In genomic region chr6:41367700-41368099, GRCh38 we compare ENCODE assay signal across 1 cellular context.
TF ChIP-seq lines count a peak whose summit lies in the region.

No MANE protein-coding gene starts in this region.

TF ChIP-seq in HepG2, 621 proteins besides CTCF, POLR2A, EP300 and RAD21 (continued from another document):
- TF ChIP-seq, protein P1, sequence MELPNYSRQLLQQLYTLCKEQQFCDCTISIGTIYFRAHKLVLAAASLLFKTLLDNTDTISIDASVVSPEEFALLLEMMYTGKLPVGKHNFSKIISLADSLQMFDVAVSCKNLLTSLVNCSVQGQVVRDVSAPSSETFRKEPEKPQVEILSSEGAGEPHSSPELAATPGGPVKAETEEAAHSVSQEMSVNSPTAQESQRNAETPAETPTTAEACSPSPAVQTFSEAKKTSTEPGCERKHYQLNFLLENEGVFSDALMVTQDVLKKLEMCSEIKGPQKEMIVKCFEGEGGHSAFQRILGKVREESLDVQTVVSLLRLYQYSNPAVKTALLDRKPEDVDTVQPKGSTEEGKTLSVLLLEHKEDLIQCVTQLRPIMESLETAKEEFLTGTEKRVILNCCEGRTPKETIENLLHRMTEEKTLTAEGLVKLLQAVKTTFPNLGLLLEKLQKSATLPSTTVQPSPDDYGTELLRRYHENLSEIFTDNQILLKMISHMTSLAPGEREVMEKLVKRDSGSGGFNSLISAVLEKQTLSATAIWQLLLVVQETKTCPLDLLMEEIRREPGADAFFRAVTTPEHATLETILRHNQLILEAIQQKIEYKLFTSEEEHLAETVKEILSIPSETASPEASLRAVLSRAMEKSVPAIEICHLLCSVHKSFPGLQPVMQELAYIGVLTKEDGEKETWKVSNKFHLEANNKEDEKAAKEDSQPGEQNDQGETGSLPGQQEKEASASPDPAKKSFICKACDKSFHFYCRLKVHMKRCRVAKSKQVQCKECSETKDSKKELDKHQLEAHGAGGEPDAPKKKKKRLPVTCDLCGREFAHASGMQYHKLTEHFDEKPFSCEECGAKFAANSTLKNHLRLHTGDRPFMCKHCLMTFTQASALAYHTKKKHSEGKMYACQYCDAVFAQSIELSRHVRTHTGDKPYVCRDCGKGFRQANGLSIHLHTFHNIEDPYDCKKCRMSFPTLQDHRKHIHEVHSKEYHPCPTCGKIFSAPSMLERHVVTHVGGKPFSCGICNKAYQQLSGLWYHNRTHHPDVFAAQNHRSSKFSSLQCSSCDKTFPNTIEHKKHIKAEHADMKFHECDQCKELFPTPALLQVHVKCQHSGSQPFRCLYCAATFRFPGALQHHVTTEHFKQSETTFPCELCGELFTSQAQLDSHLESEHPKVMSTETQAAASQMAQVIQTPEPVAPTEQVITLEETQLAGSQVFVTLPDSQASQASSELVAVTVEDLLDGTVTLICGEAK (IDR thresholded peaks at IDR 0.05) = no peak
- TF ChIP-seq, protein P1 (CRISPR knock-in tag; IDR thresholded peaks at IDR 0.05) = 0 out of 2 replicates have a peak, but pooled peaks have one; percentile 34
- TF ChIP-seq ZNF710 (CRISPR knock-in tag; IDR thresholded peaks at IDR 0.05; ENCODE audit: borderline replicate concordance) = 0 out of 2 replicates have a peak, but pooled peaks have one; percentile 20
- peak; percentile 38 for TF ChIP-seq CBX1 (IDR thresholded peaks at IDR 0.05; ENCODE audit: low read depth)
- TF ChIP-seq ELF4 (CRISPR knock-in tag; IDR thresholded peaks at IDR 0.05; ENCODE audit: borderline replicate concordance) = no peak
- TF ChIP-seq TBL1XR1 (IDR thresholded peaks at IDR 0.05; ENCODE audit: borderline replicate concordance, low read length, partially characterized antibody) = no peak
- TF ChIP-seq SMAD3 (CRISPR knock-in tag; IDR thresholded peaks at IDR 0.05) = no peak
- TF ChIP-seq, protein P2, sequence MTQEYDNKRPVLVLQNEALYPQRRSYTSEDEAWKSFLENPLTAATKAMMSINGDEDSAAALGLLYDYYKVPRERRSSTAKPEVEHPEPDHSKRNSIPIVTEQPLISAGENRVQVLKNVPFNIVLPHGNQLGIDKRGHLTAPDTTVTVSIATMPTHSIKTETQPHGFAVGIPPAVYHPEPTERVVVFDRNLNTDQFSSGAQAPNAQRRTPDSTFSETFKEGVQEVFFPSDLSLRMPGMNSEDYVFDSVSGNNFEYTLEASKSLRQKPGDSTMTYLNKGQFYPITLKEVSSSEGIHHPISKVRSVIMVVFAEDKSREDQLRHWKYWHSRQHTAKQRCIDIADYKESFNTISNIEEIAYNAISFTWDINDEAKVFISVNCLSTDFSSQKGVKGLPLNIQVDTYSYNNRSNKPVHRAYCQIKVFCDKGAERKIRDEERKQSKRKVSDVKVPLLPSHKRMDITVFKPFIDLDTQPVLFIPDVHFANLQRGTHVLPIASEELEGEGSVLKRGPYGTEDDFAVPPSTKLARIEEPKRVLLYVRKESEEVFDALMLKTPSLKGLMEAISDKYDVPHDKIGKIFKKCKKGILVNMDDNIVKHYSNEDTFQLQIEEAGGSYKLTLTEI (CRISPR knock-in tag; conservative IDR thresholded peaks at IDR 0.05) = no peak
- TF ChIP-seq TGIF2 (CRISPR knock-in tag; IDR thresholded peaks at IDR 0.05) = peak; percentile 59; the same call in 1 of the 2 replicates
- TF ChIP-seq SP2 (CRISPR knock-in tag; IDR thresholded peaks at IDR 0.05) = no peak
- TF ChIP-seq, protein P3, sequence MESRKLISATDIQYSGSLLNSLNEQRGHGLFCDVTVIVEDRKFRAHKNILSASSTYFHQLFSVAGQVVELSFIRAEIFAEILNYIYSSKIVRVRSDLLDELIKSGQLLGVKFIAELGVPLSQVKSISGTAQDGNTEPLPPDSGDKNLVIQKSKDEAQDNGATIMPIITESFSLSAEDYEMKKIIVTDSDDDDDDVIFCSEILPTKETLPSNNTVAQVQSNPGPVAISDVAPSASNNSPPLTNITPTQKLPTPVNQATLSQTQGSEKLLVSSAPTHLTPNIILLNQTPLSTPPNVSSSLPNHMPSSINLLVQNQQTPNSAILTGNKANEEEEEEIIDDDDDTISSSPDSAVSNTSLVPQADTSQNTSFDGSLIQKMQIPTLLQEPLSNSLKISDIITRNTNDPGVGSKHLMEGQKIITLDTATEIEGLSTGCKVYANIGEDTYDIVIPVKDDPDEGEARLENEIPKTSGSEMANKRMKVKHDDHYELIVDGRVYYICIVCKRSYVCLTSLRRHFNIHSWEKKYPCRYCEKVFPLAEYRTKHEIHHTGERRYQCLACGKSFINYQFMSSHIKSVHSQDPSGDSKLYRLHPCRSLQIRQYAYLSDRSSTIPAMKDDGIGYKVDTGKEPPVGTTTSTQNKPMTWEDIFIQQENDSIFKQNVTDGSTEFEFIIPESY (CRISPR knock-in tag; IDR thresholded peaks at IDR 0.05) = peak; percentile 42; the same call in 1 of the 2 replicates
- TF ChIP-seq STAG1 (CRISPR knock-in tag; IDR thresholded peaks at IDR 0.05) = peak; percentile 100
- no peak for TF ChIP-seq PAX8 (CRISPR knock-in tag; IDR thresholded peaks at IDR 0.05; ENCODE audit: borderline replicate concordance)
- TF ChIP-seq MTF1 (CRISPR knock-in tag; IDR thresholded peaks at IDR 0.05) = peak; percentile 44; the same call in 1 of the 2 replicates
- no peak for TF ChIP-seq MZF1 (CRISPR knock-in tag; IDR thresholded peaks at IDR 0.05; ENCODE audit: borderline replicate concordance)
- TF ChIP-seq ZNF337 (CRISPR knock-in tag; IDR thresholded peaks at IDR 0.05; ENCODE audit: borderline replicate concordance, low read depth) = no peak
- TF ChIP-seq XRCC5 (optimal IDR thresholded peaks at IDR 0.05; ENCODE audit: low read length) = peak; percentile 83
- TF ChIP-seq, protein P4, sequence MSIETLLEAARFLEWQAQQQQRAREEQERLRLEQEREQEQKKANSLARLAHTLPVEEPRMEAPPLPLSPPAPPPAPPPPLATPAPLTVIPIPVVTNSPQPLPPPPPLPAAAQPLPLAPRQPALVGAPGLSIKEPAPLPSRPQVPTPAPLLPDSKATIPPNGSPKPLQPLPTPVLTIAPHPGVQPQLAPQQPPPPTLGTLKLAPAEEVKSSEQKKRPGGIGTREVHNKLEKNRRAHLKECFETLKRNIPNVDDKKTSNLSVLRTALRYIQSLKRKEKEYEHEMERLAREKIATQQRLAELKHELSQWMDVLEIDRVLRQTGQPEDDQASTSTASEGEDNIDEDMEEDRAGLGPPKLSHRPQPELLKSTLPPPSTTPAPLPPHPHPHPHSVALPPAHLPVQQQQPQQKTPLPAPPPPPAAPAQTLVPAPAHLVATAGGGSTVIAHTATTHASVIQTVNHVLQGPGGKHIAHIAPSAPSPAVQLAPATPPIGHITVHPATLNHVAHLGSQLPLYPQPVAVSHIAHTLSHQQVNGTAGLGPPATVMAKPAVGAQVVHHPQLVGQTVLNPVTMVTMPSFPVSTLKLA (IDR thresholded peaks at IDR 0.05) = no peak
- TF ChIP-seq ADNP (CRISPR knock-in tag; IDR thresholded peaks at IDR 0.05) = no peak
- TF ChIP-seq REST (IDR thresholded peaks at IDR 0.05; ENCODE audit: borderline replicate concordance in 1 of 2, low read depth in 1 of 2, low read length in 2 of 2) = no peak
- no peak for TF ChIP-seq MYC (CRISPR knock-in tag; IDR thresholded peaks at IDR 0.05; ENCODE audit: borderline replicate concordance)
- peak; percentile 59; the same call in 1 of the 2 replicates for TF ChIP-seq GZF1 (CRISPR knock-in tag; IDR thresholded peaks at IDR 0.05)
- TF ChIP-seq SALL1 (CRISPR knock-in tag; IDR thresholded peaks at IDR 0.05) = peak; percentile 54; the same call in 1 of the 2 replicates
